Comparison of ENCODE assay signal across 10 cellular contexts in the genomic region with DNA sequence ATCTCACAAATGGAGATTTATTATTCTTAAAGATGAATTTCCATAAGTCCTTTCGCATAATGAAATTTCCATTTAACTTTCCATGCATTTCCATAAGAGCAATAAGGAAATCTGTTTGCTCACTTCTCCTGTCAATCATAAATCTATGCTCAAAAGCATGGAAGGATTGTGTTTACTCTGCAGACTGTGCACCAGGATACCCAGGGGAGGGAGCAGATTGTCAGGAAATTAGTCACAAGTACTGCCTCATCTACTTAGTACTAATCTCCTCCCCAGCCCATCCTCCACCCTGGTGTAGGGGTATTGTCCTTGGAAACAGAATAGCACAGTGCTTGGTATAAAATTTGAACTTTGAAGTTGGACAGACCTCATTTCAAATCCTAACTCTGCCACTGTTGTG. TPM values are rescaled to one million over a fixed set of nuclear protein-coding genes. Genes with fewer than 3 reads are reported as not detected.
DNase-seq lines count a peak whose midpoint lies in the region; ATAC-seq, FAIRE-seq and TF ChIP-seq lines count a peak whose summit lies in the region.
"Had no signal": no experiment of that assay in that cellular context is flagged by ENCODE, and none has a peak within 500 bp of the region (broad histone marks: within the 10 kb centered on the region; RNA-seq: fewer than 3 reads in every experiment).

No MANE protein-coding gene starts in this region.

- H3K4me3 ChIP-seq in RWPE2 (ENCODE audit: severe bottlenecking) (no peak overlapping the region), dorsolateral prefrontal cortex (no peak overlapping the region), vagina (no peak overlapping the region)

- TF ChIP-seq POLR2A in H54 (IDR thresholded peaks at IDR 0.05; ENCODE audit: low read depth, low read length) (no peak), vagina (IDR thresholded peaks at IDR 0.05) (no peak)

- H3K9me3 ChIP-seq in RWPE2 (ENCODE audit: severe bottlenecking) = no peaks in the 10 kb centered on the region
- H3K9me3 ChIP-seq in vagina = no peaks in the 10 kb centered on the region

- ATAC-seq in RWPE2 (ENCODE audit: low read depth) = peak; percentile 95
- peak; percentile 72 for ATAC-seq in foreskin keratinocyte
- no peak for ATAC-seq in HG03139 (IDR thresholded peaks at IDR 0.05; ENCODE audit: unreplicated experiment)

- peak; percentile 91 for FAIRE-seq in H54 (lab: Jason Lieb, UNC)

- peak; percentile 48 for DNase-seq in AG20443 (ENCODE audit: low spot score)
- no peak for DNase-seq in H54 (ENCODE audit: insufficient read length, low spot score)
- DNase-seq in RWPE2 (ENCODE audit: low spot score) = peak; percentile 79
- DNase-seq in foreskin keratinocyte = peak in 1 of 2 donors; percentile 70
- DNase-seq in dorsolateral prefrontal cortex = no peak
- DNase-seq in caudate nucleus (lab: John Stamatoyannopoulos, UW) = no peak
- no peak for DNase-seq in vagina (ENCODE audit: extremely low spot score in 2 of 2)
- DNase-seq: DMS79, NCI-H1048 had no signal

- H3K27me3 ChIP-seq in RWPE2 (ENCODE audit: insufficient read depth, poor library complexity, severe bottlenecking) (no peaks in the 10 kb centered on the region), foreskin keratinocyte (no peaks in the 10 kb centered on the region), dorsolateral prefrontal cortex (peaks cover 0 to 4% (median 0%) of the 10 kb centered on the region in 45 donors), vagina (no peaks in the 10 kb centered on the region)

- intact Hi-C loops in dorsolateral prefrontal cortex (cut with DNase I) (no loop called here), vagina (cut with DNase I) (no loop called here)

- H3K4me1 ChIP-seq in RWPE2 (ENCODE audit: insufficient read depth, poor library complexity, severe bottlenecking) = peaks cover 20% of the 10 kb centered on the region
- H3K4me1 ChIP-seq in foreskin keratinocyte = peaks cover 14% of the 10 kb centered on the region
- no peaks in the 10 kb centered on the region for H3K4me1 ChIP-seq in vagina

- TF ChIP-seq CTCF in RWPE2 (IDR thresholded peaks at IDR 0.05; ENCODE audit: poor library complexity, severe bottlenecking) (no peak), foreskin keratinocyte (conservative IDR thresholded peaks at IDR 0.05) (no peak), dorsolateral prefrontal cortex (IDR thresholded peaks at IDR 0.05 in 54 of 56, conservative IDR thresholded peaks at IDR 0.05 in 2 of 56; ENCODE audit: low read depth in 1 of 56, partially characterized antibody in 56 of 56) (no peak), vagina (IDR thresholded peaks at IDR 0.05) (no peak)

- no peaks in the 10 kb centered on the region for H3K36me3 ChIP-seq in RWPE2 (ENCODE audit: low read depth)
- no peaks in the 10 kb centered on the region for H3K36me3 ChIP-seq in vagina

- H3K27ac ChIP-seq in RWPE2 (ENCODE audit: poor library complexity, severe bottlenecking) (no peak overlapping the region), foreskin keratinocyte (no peak overlapping the region), dorsolateral prefrontal cortex (no peak overlapping the region), caudate nucleus (ENCODE audit: low read depth, low read length) (no peak overlapping the region), vagina (no peak overlapping the region)

RNA-seq across cellular contexts. Expression of gene PTGER2, which starts 24.2 kb away (rescaled TPM):
- total RNA-seq in foreskin keratinocyte (0.11 TPM in 1 of 2 replicates, not detected in the other), dorsolateral prefrontal cortex (1 to 10 TPM in 6 of 120 experiments, under 1 TPM in 60, not detected in 54; 0.18 to 1.4 (median 0.40) TPM), vagina (10.3 TPM)
- polyA plus RNA-seq in foreskin keratinocyte = 0.02 and 0.04 TPM in 2 replicates

Comparison
In these comparisons a context has a peak if more than half of its experiments do, and no peak if none do; other contexts are left out.
1. DNase-seq: peak in AG20443 (single experiment) and RWPE2 (single experiment); none in H54 (single experiment), dorsolateral prefrontal cortex (0 of 10), caudate nucleus (0 of 61) and vagina (0 of 2).